In the genomic region with DNA sequence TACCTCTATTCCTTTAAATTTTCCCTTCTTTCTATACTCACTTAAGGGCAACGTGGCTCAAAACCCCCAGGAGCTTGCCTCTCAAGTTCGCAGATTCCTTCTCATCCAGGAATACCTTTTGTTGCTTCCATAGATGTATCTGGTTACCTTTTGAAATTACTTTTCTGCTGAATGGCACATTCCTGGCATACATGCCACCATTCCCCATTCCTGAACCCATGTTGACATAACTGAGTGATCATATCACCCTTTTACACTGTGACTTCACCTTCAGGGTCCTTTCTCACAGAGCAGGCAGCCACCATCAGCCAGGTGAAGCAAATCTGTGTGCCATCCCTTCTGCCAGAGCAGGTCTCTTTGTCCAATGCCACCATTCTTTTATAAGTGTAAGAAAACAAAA, we compare ENCODE assay signal across 28 cellular contexts.
DNase-seq lines count a peak whose midpoint lies in the region; ATAC-seq and TF ChIP-seq lines count a peak whose summit lies in the region.
"Had no signal": no experiment of that assay in that cellular context is flagged by ENCODE, and none has a peak within 500 bp of the region (broad histone marks: within the 10 kb centered on the region; RNA-seq: fewer than 3 reads in every experiment).

No MANE protein-coding gene starts in this region.

- no peaks in the 10 kb centered on the region for H3K36me3 ChIP-seq in upper lobe of right lung
- H3K36me3 ChIP-seq: heart left ventricle, left ventricle myocardium inferior, Peyer's patch, SJCRH30, tibial nerve had no signal

- no peak overlapping the region for H3K4me3 Mint-ChIP-seq in activated naive CD8-positive, alpha-beta T cell
- no peak overlapping the region for H3K4me3 Mint-ChIP-seq in activated naive CD8-positive, alpha-beta T cell treated with anti-CD3 and anti-CD28 coated beads for 36 hours
- no peak overlapping the region for H3K4me3 Mint-ChIP-seq in T-helper 17 cell
- H3K4me3 Mint-ChIP-seq: activated CD8-positive, alpha-beta T cell treated with anti-CD3 and anti-CD28 coated beads, Interleukin-2, amount 10 ng/mL, durations not matched to agents 7 days and 5 days; activated T-cell treated with anti-CD3 and anti-CD28 coated beads, Interleukin-2, amount 50 U/mL, for 24 hours; natural killer cell treated with Interleukin-12 subunit alpha and Interleukin-12 subunit beta and Interleukin-15 and Interleukin-18, amount 100 ng/mL, for 72 hours; T-cell had no signal

- intact Hi-C loops in upper lobe of right lung (cut with DNase I), result no loop called here

- H3K27me3 ChIP-seq in upper lobe of right lung, result no peaks in the 10 kb centered on the region
- H3K27me3 ChIP-seq: heart left ventricle, Peyer's patch, SJCRH30, tibial nerve had no signal

- peaks cover 3% of the 10 kb centered on the region for H3K4me1 Mint-ChIP-seq in activated naive CD8-positive, alpha-beta T cell (ENCODE audit: low read depth)
- H3K4me1 Mint-ChIP-seq in activated naive CD8-positive, alpha-beta T cell treated with anti-CD3 and anti-CD28 coated beads for 36 hours, result no peaks in the 10 kb centered on the region
- peaks cover 16% of the 10 kb centered on the region for H3K4me1 Mint-ChIP-seq in T-helper 17 cell

- no peaks in the 10 kb centered on the region for H3K4me1 ChIP-seq in upper lobe of right lung
- H3K4me1 ChIP-seq: heart left ventricle, left ventricle myocardium inferior, Peyer's patch, SJCRH30 had no signal

- H3K27ac ChIP-seq in upper lobe of right lung, result no peak overlapping the region
- H3K27ac ChIP-seq: 22Rv1, heart left ventricle, left ventricle myocardium inferior, Peyer's patch, SJCRH30, tibial nerve had no signal

- H3K27ac Mint-ChIP-seq in activated naive CD8-positive, alpha-beta T cell, result peak overlapping the region; percentile 23
- H3K27ac Mint-ChIP-seq in activated naive CD8-positive, alpha-beta T cell treated with anti-CD3 and anti-CD28 coated beads for 36 hours, result no peak overlapping the region
- H3K27ac Mint-ChIP-seq in T-helper 17 cell, result peak overlapping the region; percentile 4
- H3K27ac Mint-ChIP-seq: activated CD8-positive, alpha-beta T cell treated with anti-CD3 and anti-CD28 coated beads, Interleukin-2, amount 10 ng/mL, durations not matched to agents 7 days and 5 days; activated T-cell treated with anti-CD3 and anti-CD28 coated beads, Interleukin-2, amount 50 U/mL, for 24 hours; natural killer cell treated with Interleukin-12 subunit alpha and Interleukin-12 subunit beta and Interleukin-15 and Interleukin-18, amount 100 ng/mL, for 72 hours had no signal

- TF ChIP-seq CTCF in upper lobe of right lung (IDR thresholded peaks at IDR 0.05), result no peak

- no peaks in the 10 kb centered on the region for H3K27me3 Mint-ChIP-seq in activated naive CD8-positive, alpha-beta T cell
- no peaks in the 10 kb centered on the region for H3K27me3 Mint-ChIP-seq in activated naive CD8-positive, alpha-beta T cell treated with anti-CD3 and anti-CD28 coated beads for 36 hours
- H3K27me3 Mint-ChIP-seq in T-helper 17 cell, result no peaks in the 10 kb centered on the region
- H3K27me3 Mint-ChIP-seq: activated T-cell treated with anti-CD3 and anti-CD28 coated beads, Interleukin-2, amount 50 U/mL, for 24 hours; natural killer cell treated with Interleukin-12 subunit alpha and Interleukin-12 subunit beta and Interleukin-15 and Interleukin-18, amount 100 ng/mL, for 72 hours; T-cell had no signal

- no peak for DNase-seq in activated naive CD8-positive, alpha-beta T cell treated with anti-CD3 and anti-CD28 coated beads for 36 hours
- DNase-seq in T-helper 17 cell (no peak), kidney glomerular epithelial cell (lab: John Stamatoyannopoulos, UW) (peak; percentile 75), upper lobe of right lung (no peak), HPDE6-E6E7 (ENCODE audit: extremely low spot score) (no peak)
- DNase-seq: activated CD4-positive, alpha-beta T cell treated with anti-CD3 and anti-CD28 coated beads for 1 hour; activated CD8-positive, alpha-beta T cell treated with anti-CD3 and anti-CD28 coated beads, Interleukin-2, amount 10 ng/mL, durations not matched to agents 7 days and 5 days; activated naive CD4-positive, alpha-beta T cell treated with Interleukin-2 at 50 U/mL for 16 hours; activated T-cell treated with anti-CD3 and anti-CD28 coated beads, Interleukin-2, amount 50 U/mL, for 24 hours; amniotic stem cell; caudate nucleus; DMS79; H7; heart left ventricle; left ventricle myocardium inferior; MV-4-11; NCI-H1694 treated with DMSO at 0.1 percent for 48 hours; NCI-H524 treated with DMSO at 0.1 percent for 48 hours; Peyer's patch; posterior cingulate gyrus; SJCRH30; T-cell had no signal

- ATAC-seq in T-helper 17 cell, result no peak
- ATAC-seq in upper lobe of right lung, result peak; percentile 59
- ATAC-seq in HG02970 (IDR thresholded peaks at IDR 0.05; ENCODE audit: low FRiP score, unreplicated experiment), result no peak
- no peak for ATAC-seq in GM21526 (IDR thresholded peaks at IDR 0.05; ENCODE audit: low FRiP score, unreplicated experiment)
- ATAC-seq: activated CD8-positive, alpha-beta T cell treated with anti-CD3 and anti-CD28 coated beads, Interleukin-2, amount 10 ng/mL, durations not matched to agents 7 days and 5 days; heart left ventricle; natural killer cell treated with Interleukin-12 subunit alpha and Interleukin-12 subunit beta and Interleukin-15 and Interleukin-18, amount 100 ng/mL, for 72 hours; T-cell had no signal

- no peaks in the 10 kb centered on the region for H3K9me3 Mint-ChIP-seq in activated naive CD8-positive, alpha-beta T cell (ENCODE audit: low read depth)
- no peaks in the 10 kb centered on the region for H3K9me3 Mint-ChIP-seq in activated naive CD8-positive, alpha-beta T cell treated with anti-CD3 and anti-CD28 coated beads for 36 hours
- H3K9me3 Mint-ChIP-seq: activated T-cell treated with anti-CD3 and anti-CD28 coated beads, Interleukin-2, amount 50 U/mL, for 24 hours; natural killer cell treated with Interleukin-12 subunit alpha and Interleukin-12 subunit beta and Interleukin-15 and Interleukin-18, amount 100 ng/mL, for 72 hours; T-cell had no signal

- H3K36me3 Mint-ChIP-seq in activated naive CD8-positive, alpha-beta T cell, result peaks cover 34% of the 10 kb centered on the region
- peaks cover 16% of the 10 kb centered on the region for H3K36me3 Mint-ChIP-seq in activated naive CD8-positive, alpha-beta T cell treated with anti-CD3 and anti-CD28 coated beads for 36 hours
- peaks cover 9% of the 10 kb centered on the region for H3K36me3 Mint-ChIP-seq in T-helper 17 cell (ENCODE audit: low read depth)

- no peak overlapping the region for H3K4me3 ChIP-seq in upper lobe of right lung
- H3K4me3 ChIP-seq: heart left ventricle, left ventricle myocardium inferior, Peyer's patch, SJCRH30, tibial nerve had no signal

- no peaks in the 10 kb centered on the region for H3K9me3 ChIP-seq in T-helper 17 cell (ENCODE audit: control insufficient read depth, low read length, poor library complexity, severe bottlenecking)
- no peaks in the 10 kb centered on the region for H3K9me3 ChIP-seq in upper lobe of right lung
- H3K9me3 ChIP-seq: heart left ventricle, left ventricle myocardium inferior, Peyer's patch, SJCRH30, tibial nerve had no signal
